10 cellular contexts compared by ENCODE assay signal in genomic region chr20:32034581-32035397, GRCh38. TPM values are rescaled to one million over a fixed set of nuclear protein-coding genes. Genes with fewer than 3 reads are reported as not detected.
A peak's percentile ranks its signal among the peaks of the same experiment; 100 is the strongest.
DNase-seq lines count a peak whose midpoint lies in the region; ATAC-seq and TF ChIP-seq lines count a peak whose summit lies in the region.
"Had no signal": no experiment of that assay in that cellular context is flagged by ENCODE, and none has a peak within 500 bp of the region (broad histone marks: within the 10 kb centered on the region; RNA-seq: fewer than 3 reads in every experiment).

No MANE protein-coding gene starts in this region.

- H4K8ac ChIP-seq in H9 (replicated peaks; ENCODE audit: insufficient read length, low read depth, low read length): no peak overlapping the region

- H3K4me1 ChIP-seq in H9 (ENCODE audit: insufficient read depth, low read length) (no peaks in the 10 kb centered on the region), right cardiac atrium (ENCODE audit: control insufficient read depth, insufficient read depth, low read length) (no peaks in the 10 kb centered on the region)

- H2BK15ac ChIP-seq in H9 (ENCODE audit: low read depth, low read length): no peak overlapping the region

- no peak overlapping the region for H4K91ac ChIP-seq in H9 (ENCODE audit: insufficient read length, low read depth, low read length)

- no peak overlapping the region for H3K4me2 ChIP-seq in H9 (ENCODE audit: insufficient read depth, insufficient read length, low read length)

- peak; percentile 48; the same call in 2 of the 3 replicates for TF ChIP-seq CTCF in H9 (conservative IDR thresholded peaks at IDR 0.05)

- H2BK5ac ChIP-seq in H9 (ENCODE audit: insufficient read length, low read length): no peak overlapping the region

- no peak overlapping the region for H3K18ac ChIP-seq in H9 (ENCODE audit: insufficient read length, low read depth, low read length)

- peaks cover 40% of the 10 kb centered on the region for H3K27me3 Mint-ChIP-seq in H9 (ENCODE audit: low read depth)
- H3K27me3 Mint-ChIP-seq in T-helper 2 cell treated with Interferon-gamma antibody and Interleukin-4, amounts not matched to agents 5 μg/mL and 100 μg/mL, for 36 hours (ENCODE audit: low read depth): peaks cover 35% of the 10 kb centered on the region

- intact Hi-C loops in right cardiac atrium (cut with DNase I): loop anchor here (5.0 to 10.0 kb wide), 4 partner anchors 72 to 210 kb away; no protein-coding TSS in a partner anchor

- H3K9me3 ChIP-seq in H9 (ENCODE audit: control insufficient read depth, low read depth, low read length) (no peaks in the 10 kb centered on the region), right cardiac atrium (ENCODE audit: control insufficient read depth, low read length) (no peaks in the 10 kb centered on the region)

- no peak overlapping the region for H3K14ac ChIP-seq in H9 (ENCODE audit: insufficient read depth, low read length)

- H3K36me3 Mint-ChIP-seq in H9 (ENCODE audit: insufficient read depth in 1 of 3, low read depth in 3 of 3): peaks cover 0 to 5% (median 4%) of the 10 kb centered on the region in 3 experiments; a peak in 3 of 7 replicates
- H3K36me3 Mint-ChIP-seq in T-helper 2 cell treated with Interferon-gamma antibody and Interleukin-4, amounts not matched to agents 5 μg/mL and 100 μg/mL, for 36 hours (ENCODE audit: low read depth): no peaks in the 10 kb centered on the region

- H3K56ac ChIP-seq in H9 (ENCODE audit: insufficient read length, low read depth, low read length): no peak overlapping the region

- H3K9ac ChIP-seq in H9 (ENCODE audit: extremely low read depth, insufficient read length, low read length): no peak overlapping the region

- no peak overlapping the region for H3K4me3 ChIP-seq in right cardiac atrium (ENCODE audit: low read length)

- H2AK5ac ChIP-seq in H9 (ENCODE audit: insufficient read length, low read length): no peak overlapping the region

- peaks cover 0 to 4% of the 10 kb centered on the region in 2 experiments; a peak in 1 of 5 replicates for H3K9me3 Mint-ChIP-seq in H9
- no peaks in the 10 kb centered on the region for H3K9me3 Mint-ChIP-seq in T-helper 2 cell treated with Interferon-gamma antibody and Interleukin-4, amounts not matched to agents 5 μg/mL and 100 μg/mL, for 36 hours

- DNase-seq in Ammon's horn (ENCODE audit: low spot score): peak; percentile 37
- DNase-seq in H9: no peak
- peak; percentile 50 for DNase-seq in SW480 (ENCODE audit: low spot score)
- DNase-seq in right cardiac atrium: peak; percentile 41 to 62 (median 60)
- no peak for DNase-seq in activated CD4-positive, alpha-beta T cell treated with anti-CD3 and anti-CD28 coated beads for 4 hours
- no peak for DNase-seq in OCI-M2 (lab: John Stamatoyannopoulos, UW; ENCODE audit: unreplicated experiment)
- no peak for DNase-seq in T-helper 2 cell treated with Interferon-gamma antibody and Interleukin-4, amounts not matched to agents 5 μg/mL and 100 μg/mL, for 36 hours (ENCODE audit: low spot score)
- DNase-seq in DMS153 treated with DMSO at 0.1 percent for 48 hours (lab: John Stamatoyannopoulos, UW; ENCODE audit: unreplicated experiment): no peak
- DNase-seq: activated naive CD4-positive, alpha-beta T cell treated with anti-CD3 and anti-CD28 coated beads, Interleukin-2, amount 50 U/mL, for 16 hours; NCI-H774 had no signal

- no peak overlapping the region for H3K23ac ChIP-seq in H9 (ENCODE audit: insufficient read length, low read depth, low read length)

- H2BK120ac ChIP-seq in H9 (ENCODE audit: low read depth, low read length, poor library complexity, severe bottlenecking): no peak overlapping the region

- H3K27ac Mint-ChIP-seq in H9: peak overlapping the region in 2 of 3 experiments; percentile 3 to 11; a peak in 1 of 7 replicates
- no peak overlapping the region for H3K27ac Mint-ChIP-seq in T-helper 2 cell treated with Interferon-gamma antibody and Interleukin-4, amounts not matched to agents 5 μg/mL and 100 μg/mL, for 36 hours

- no peaks in the 10 kb centered on the region for H4K20me1 ChIP-seq in H9 (ENCODE audit: control insufficient read depth, insufficient read depth, insufficient read length)

- H3K4me3 Mint-ChIP-seq in H9: no peak overlapping the region
- H3K4me3 Mint-ChIP-seq in T-helper 2 cell treated with Interferon-gamma antibody and Interleukin-4, amounts not matched to agents 5 μg/mL and 100 μg/mL, for 36 hours: no peak overlapping the region

- ATAC-seq in right cardiac atrium: peak; percentile 49 to 54

- no peak overlapping the region for H3K4ac ChIP-seq in H9 (ENCODE audit: low read depth, low read length)

- peaks cover 3% of the 10 kb centered on the region for H3K23me2 ChIP-seq in H9 (ENCODE audit: insufficient read length, low read depth, low read length, poor library complexity, severe bottlenecking)

- H3K4me1 Mint-ChIP-seq in H9: peaks cover 15 to 24% of the 10 kb centered on the region in 2 experiments
- no peaks in the 10 kb centered on the region for H3K4me1 Mint-ChIP-seq in T-helper 2 cell treated with Interferon-gamma antibody and Interleukin-4, amounts not matched to agents 5 μg/mL and 100 μg/mL, for 36 hours (ENCODE audit: low read depth)

- H2AFZ ChIP-seq in H9 (ENCODE audit: low read length): no peak overlapping the region

- H3K27ac ChIP-seq in H9 (ENCODE audit: insufficient read length, low read depth, low read length) (no peak overlapping the region), right cardiac atrium (ENCODE audit: low read length) (no peak overlapping the region)

- H2BK12ac ChIP-seq in H9 (ENCODE audit: insufficient read length, low read depth, low read length): no peak overlapping the region

- H3K79me2 ChIP-seq in H9 (ENCODE audit: insufficient read depth, low read length): no peaks in the 10 kb centered on the region

- WGBS in H9 (ENCODE audit: extremely low coverage, insufficient read length, low lambda C conversion rate): no CpG with 5 or more reads among the region's 9 CpGs
- 44% methylated on average over 9 of the region's 9 CpGs for WGBS in right cardiac atrium

- H3K27me3 ChIP-seq in H9 (ENCODE audit: insufficient read depth, low read length) (no peaks in the 10 kb centered on the region), right cardiac atrium (ENCODE audit: control insufficient read depth, insufficient read depth) (no peaks in the 10 kb centered on the region)

- no peak overlapping the region for H2BK20ac ChIP-seq in H9 (ENCODE audit: low read depth, low read length, poor library complexity, severe bottlenecking)

- no peaks in the 10 kb centered on the region for H3K79me1 ChIP-seq in H9 (ENCODE audit: insufficient read depth, low read depth, low read length, poor library complexity, severe bottlenecking)

- H4K5ac ChIP-seq in H9 (ENCODE audit: insufficient read length, low read depth, low read length): no peak overlapping the region

- no peak overlapping the region for H3T11ph ChIP-seq in H9 (ENCODE audit: low read length)

RNA-seq across cellular contexts. Expression of gene HCK, which starts 17.3 kb away (rescaled TPM):
- total RNA-seq in H9 (2021) (1.7 and 1.8 TPM in 2 replicates), right cardiac atrium (1 to 10 TPM; 5.1 to 9.0 (median 7.8) TPM)
- polyA plus RNA-seq in right cardiac atrium: 2.2 TPM

RNA-seq across cellular contexts. Expression of gene CCM2L, which starts 24.6 kb away (rescaled TPM):
- total RNA-seq in H9 (2021) (4.6 and 5.2 TPM in 2 replicates), right cardiac atrium (1 to 10 TPM; 5.6 to 9.6 (median 7.8) TPM)
- 10.3 TPM for polyA plus RNA-seq in right cardiac atrium

Comparison
In these comparisons a context has a peak if more than half of its experiments do, and no peak if none do; other contexts are left out.
1. DNase-seq: peak in Ammon's horn (single experiment), SW480 (single experiment) and right cardiac atrium (3 of 3); none in H9 (single experiment), activated CD4-positive, alpha-beta T cell treated with anti-CD3 and anti-CD28 coated beads for 4 hours (0 of 2), OCI-M2 (single experiment), T-helper 2 cell treated with Interferon-gamma antibody and Interleukin-4, amounts not matched to agents 5 μg/mL and 100 μg/mL, for 36 hours (single experiment) and DMS153 treated with DMSO at 0.1 percent for 48 hours (single experiment).